Comparison of ENCODE assay signal across 8 cellular contexts in the genomic region with DNA sequence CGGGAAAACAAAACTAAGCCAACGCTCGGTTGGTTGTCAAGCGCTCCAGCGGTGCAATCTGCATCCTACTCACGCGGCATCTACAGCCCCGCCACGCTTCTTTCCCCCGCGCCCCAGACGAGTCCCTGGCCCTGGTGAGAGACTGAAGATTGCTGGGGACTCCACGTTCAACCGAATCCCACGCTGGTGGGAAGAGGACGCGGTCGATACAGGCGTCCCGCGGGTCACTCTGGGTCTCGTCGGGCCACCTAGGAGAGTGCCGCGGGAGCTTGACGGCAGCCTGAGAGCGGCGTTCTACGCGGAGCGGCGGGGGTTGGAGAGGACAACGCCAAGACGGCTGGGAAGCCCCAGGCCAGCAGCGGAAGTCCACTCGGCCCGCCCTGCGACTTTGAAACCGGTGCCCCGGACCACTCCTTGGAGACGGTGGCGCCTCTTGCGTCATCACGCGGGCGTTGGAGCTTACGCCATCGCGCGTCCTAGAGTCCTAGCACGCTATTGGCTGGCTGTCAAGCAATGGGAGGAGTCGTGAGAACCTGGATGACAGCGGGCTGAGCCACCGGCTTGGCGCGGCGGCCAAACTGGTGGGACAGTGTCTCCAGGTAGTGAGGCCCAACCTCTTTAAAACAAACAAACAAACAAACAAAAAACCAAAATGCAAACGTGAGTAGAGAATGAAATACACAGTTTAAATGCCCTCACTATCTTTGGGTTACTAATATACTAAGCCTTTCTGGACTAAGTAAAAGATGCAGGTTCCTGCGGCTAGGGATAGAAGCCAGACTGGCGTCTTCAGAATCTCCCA. TPM values are rescaled to one million over a fixed set of nuclear protein-coding genes. Genes with fewer than 3 reads are reported as not detected.
DNase-seq lines count a peak whose midpoint lies in the region; ATAC-seq and TF ChIP-seq lines count a peak whose summit lies in the region.

A gene (minus strand): TSS at position 367 of the 802 bp plus-strand sequence. CDS start 436 bp downstream, outside the sequence.

- POLR2A ChIA-PET in activated CD8-positive, alpha-beta memory T cell treated with anti-CD3 and anti-CD28 coated beads for 36 hours (lab: Charles Lee), result interaction anchor here (0.6 to 1.2 kb wide), 2 partner anchors 145 to 281 kb away, joined by 4 to 8 read pairs; no protein-coding TSS in a partner anchor

- H3K9me3 Mint-ChIP-seq in effector memory CD8-positive, alpha-beta T cell, result no peaks in the 10 kb centered on the region

- peak; percentile 91 for ATAC-seq in effector memory CD8-positive, alpha-beta T cell (replicated peaks)

- TF ChIP-seq CTCF in GM20000 (IDR thresholded peaks at IDR 0.05; ENCODE audit: extremely low read depth, missing control alignments), result no peak

- H3K27ac Mint-ChIP-seq in effector memory CD8-positive, alpha-beta T cell, result no peak within 1 kb of the TSS

- no peak within 1 kb of the TSS for H3K4me3 Mint-ChIP-seq in effector memory CD8-positive, alpha-beta T cell

- DNase-seq in CMK (ENCODE audit: low read depth) (peak; percentile 87), GM20000 (ENCODE audit: low spot score) (peak; percentile 86), HT-29 (ENCODE audit: low spot score) (peak; percentile 99), NOMO-1 (lab: John Stamatoyannopoulos, UW; ENCODE audit: unreplicated experiment in 2 of 2) (peak; percentile 94 to 95), medulla oblongata (ENCODE audit: extremely low spot score) (peak; percentile 100)
- peak; percentile 96 to 97 (median 97) for DNase-seq in effector memory CD8-positive, alpha-beta T cell
- peak; percentile 91 for DNase-seq in stimulated activated CD8-positive, alpha-beta memory T cell treated with anti-CD3 and anti-CD28 coated beads, Interleukin-12 subunit alpha, Interleukin-12 subunit beta, amount 100 ng/mL, for 1 hour (ENCODE audit: low read depth)

- H3K36me3 Mint-ChIP-seq in effector memory CD8-positive, alpha-beta T cell (ENCODE audit: insufficient read depth), result no peaks in the 10 kb centered on the region

- peaks cover 21 to 33% of the 10 kb centered on the region in 2 donors for H3K4me1 Mint-ChIP-seq in effector memory CD8-positive, alpha-beta T cell (ENCODE audit: low read depth in 2 of 2)

- no peaks in the 10 kb centered on the region for H3K27me3 Mint-ChIP-seq in effector memory CD8-positive, alpha-beta T cell

- CTCF ChIA-PET in activated CD8-positive, alpha-beta memory T cell treated with anti-CD3 and anti-CD28 coated beads for 36 hours (lab: Charles Lee), result interaction anchor here (1.2 kb wide), 1 partner anchor 125 kb away, joined by 3 read pairs; no protein-coding TSS in a partner anchor

RNA-seq across cellular contexts. Expression of the gene that starts here (rescaled TPM):
- 12.5 and 12.7 TPM in 2 replicates for total RNA-seq in HT-29 (2014; rRNA removed; shearing (Covaris generic))
- total RNA-seq in activated CD8-positive, alpha-beta memory T cell treated with anti-CD3 and anti-CD28 coated beads for 36 hours, result 10 to 100 TPM; 18.2 to 18.8 TPM

Comparison
In these comparisons a context has a peak if more than half of its experiments do, and no peak if none do; other contexts are left out.
1. Peak in every context shown above with its lines: DNase-seq and ATAC-seq.